Comparison of ENCODE assay signal across 19 cellular contexts in genomic region chr12:49228653-49229052, GRCh38. TPM values are rescaled to one million over a fixed set of nuclear protein-coding genes. Genes with fewer than 3 reads are reported as not detected.
DNase-seq lines count a peak whose midpoint lies in the region; ATAC-seq, FAIRE-seq and TF ChIP-seq lines count a peak whose summit lies in the region.
"Had no signal": no experiment of that assay in that cellular context is flagged by ENCODE, and none has a peak within 500 bp of the region (broad histone marks: within the 10 kb centered on the region; RNA-seq: fewer than 3 reads in every experiment).

No MANE protein-coding gene starts in this region.

- H3K4me2 ChIP-seq in Karpas-422 (ENCODE audit: low read depth, low read length, poor library complexity, severe bottlenecking) = peak overlapping the region; percentile 34
- no peak overlapping the region for H3K4me2 ChIP-seq in K562 (ENCODE audit: insufficient read depth, low read length)
- no peak overlapping the region for H3K4me2 ChIP-seq in mesendoderm (ENCODE audit: low read length)
- H3K4me2 ChIP-seq: BLaER1, PC-9 had no signal

- CTCF ChIA-PET in K562 (lab: Yijun Ruan, JAX; ENCODE audit: low intra/inter-chr PET ratio) = no interaction called here

- no peak overlapping the region for H3K9ac ChIP-seq in Karpas-422 (ENCODE audit: low read length)
- no peak overlapping the region for H3K9ac ChIP-seq in K562 (ENCODE audit: insufficient read depth in 1 of 2, low read depth in 2 of 2, low read length in 2 of 2)
- no peak overlapping the region for H3K9ac ChIP-seq in mesendoderm (ENCODE audit: low read length)
- H3K9ac ChIP-seq: BLaER1, GM23248 had no signal

- H4K20me1 ChIP-seq in Karpas-422 (ENCODE audit: insufficient read depth, low read depth, low read length) (no peaks in the 10 kb centered on the region), K562 (replicated peaks; ENCODE audit: control insufficient read depth, insufficient read depth, low read length) (0 out of 2 replicates have a peak, but pooled peaks cover 2% of the 10 kb centered on the region)
- H4K20me1 ChIP-seq: BLaER1 had no signal

- no peak overlapping the region for H3K56ac ChIP-seq in mesendoderm (ENCODE audit: low read length)

- ATAC-seq in K562 (no peak), GM19328 (IDR thresholded peaks at IDR 0.05; ENCODE audit: unreplicated experiment) (no peak), HG02763 (IDR thresholded peaks at IDR 0.05; ENCODE audit: unreplicated experiment) (no peak)

- DNase-seq in BE2C (no peak), Karpas-422 (no peak), K562 (ENCODE audit: extremely low read depth in 1 of 4, low spot score in 3 of 4) (no peak), mesendoderm (peak; percentile 93), NCI-H2107 treated with DMSO at 0.1 percent for 48 hours (lab: John Stamatoyannopoulos, UW; ENCODE audit: unreplicated experiment) (no peak)
- DNase-seq: CD4-positive, alpha-beta T cell; GM23248; KG1; NCI-H187 treated with DMSO at 0.1 percent for 48 hours; NCI-H2107; NCI-H524 treated with DMSO at 0.1 percent for 48 hours; PC-9; RPMI8226; SHP77; SW 1271 had no signal

- H2BK15ac ChIP-seq in mesendoderm (replicated peaks; ENCODE audit: low read depth) = no peak overlapping the region

- no peak for FAIRE-seq in K562 (lab: Jason Lieb, UNC)

- TF ChIP-seq EP300 in K562 (IDR thresholded peaks at IDR 0.05; ENCODE audit: low read length) = no peak

- H3K4me3 ChIP-seq in BE2C (ENCODE audit: low read depth, low read length) (peak overlapping the region; percentile 41), Karpas-422 (ENCODE audit: low read length) (no peak overlapping the region), K562 (no peak overlapping the region), mesendoderm (ENCODE audit: low read length) (no peak overlapping the region)
- H3K4me3 ChIP-seq: BLaER1, GM23248, HAP-1, PC-9 had no signal

- no TSS peak for BruUV-seq in K562 (replicated peaks; lab: Mats Ljungman, UMichigan)

- no peak overlapping the region for H3K23ac ChIP-seq in mesendoderm (ENCODE audit: low read length)

- intact Hi-C loops in K562 (cut with micrococcal nuclease) = no loop called here

- H2BK5ac ChIP-seq in mesendoderm (ENCODE audit: low read length) = no peak overlapping the region

- H3K9me1 ChIP-seq in K562 (ENCODE audit: control insufficient read depth, insufficient read depth, low read length) = no peaks in the 10 kb centered on the region

- H3K4me1 ChIP-seq in BE2C (peaks cover 41% of the 10 kb centered on the region), Karpas-422 (ENCODE audit: low read length) (peaks cover 13% of the 10 kb centered on the region), K562 (replicated peaks in 1 of 2; ENCODE audit: control insufficient read depth in 2 of 2, insufficient read depth in 2 of 2, low read length in 2 of 2) (peaks cover 10 to 30% of the 10 kb centered on the region in 2 experiments), mesendoderm (ENCODE audit: control insufficient read depth, low read depth, low read length) (peaks cover 4% of the 10 kb centered on the region)

- WGBS in K562 (ENCODE audit: insufficient coverage, low coverage, missing lambda C conversion rate) = 7% methylated on average over 3 of the region's 3 CpGs
- no CpG with 5 or more reads among the region's 3 CpGs for WGBS in mesendoderm (ENCODE audit: extremely low coverage, insufficient coverage, low lambda C conversion rate)

- H2AK5ac ChIP-seq in mesendoderm (ENCODE audit: low read length) = no peak overlapping the region

- no peak overlapping the region for H4K5ac ChIP-seq in mesendoderm (ENCODE audit: low read length)

- no peaks in the 10 kb centered on the region for H3K79me1 ChIP-seq in mesendoderm (ENCODE audit: low read length)

- POLR2A ChIA-PET in K562 (lab: Yijun Ruan, JAX) = no interaction called here

- H3K27me3 ChIP-seq in BE2C (no peaks in the 10 kb centered on the region), Karpas-422 (ENCODE audit: low read length) (no peaks in the 10 kb centered on the region), K562 (ENCODE audit: control insufficient read depth in 2 of 2, insufficient read depth in 2 of 2, low read length in 2 of 2) (no peaks in the 10 kb centered on the region), mesendoderm (ENCODE audit: insufficient read depth, low read length, poor library complexity) (no peaks in the 10 kb centered on the region)
- H3K27me3 ChIP-seq: BLaER1 had no signal

- TF ChIP-seq POLR2A in K562 (conservative IDR thresholded peaks at IDR 0.05) = no peak

- no peaks in the 10 kb centered on the region for H3K36me3 ChIP-seq in BE2C
- H3K36me3 ChIP-seq in Karpas-422 (ENCODE audit: insufficient read depth, low read length) = no peaks in the 10 kb centered on the region
- H3K36me3 ChIP-seq in K562 (ENCODE audit: control insufficient read depth, insufficient read depth, low read length) = no peaks in the 10 kb centered on the region
- H3K36me3 ChIP-seq in mesendoderm (ENCODE audit: control insufficient read depth, insufficient read depth, low read length) = no peaks in the 10 kb centered on the region
- H3K36me3 ChIP-seq: BLaER1, HAP-1 had no signal

- no peak overlapping the region for H4K8ac ChIP-seq in mesendoderm (ENCODE audit: low read depth, low read length)

- H3K79me2 ChIP-seq in Karpas-422 (ENCODE audit: low read length) (no peaks in the 10 kb centered on the region), K562 (ENCODE audit: control insufficient read depth, insufficient read depth, low read length) (no peaks in the 10 kb centered on the region; the same call in 2 of the 3 replicates), mesendoderm (ENCODE audit: control insufficient read depth, insufficient read depth, low read length) (no peaks in the 10 kb centered on the region)

- no peaks in the 10 kb centered on the region for H3K9me2 ChIP-seq in Karpas-422 (replicated peaks; ENCODE audit: insufficient read depth, low read length)

- no peak overlapping the region for H3K4ac ChIP-seq in mesendoderm (ENCODE audit: low read depth, low read length)

- H2BK120ac ChIP-seq in mesendoderm (ENCODE audit: low read depth, low read length) = no peak overlapping the region

- TF ChIP-seq RAD21 in K562 (CRISPR knock-in tag; conservative IDR thresholded peaks at IDR 0.05 in 1 of 2, IDR thresholded peaks at IDR 0.05 in 1 of 2) = no peak

- no peak overlapping the region for H2AFZ ChIP-seq in Karpas-422 (ENCODE audit: low read length)
- H2AFZ ChIP-seq in K562 (ENCODE audit: low read depth, low read length) = no peak overlapping the region
- H2AFZ ChIP-seq: GM23248, PC-9 had no signal

- TF ChIP-seq CTCF in BE2C (IDR thresholded peaks at IDR 0.05; ENCODE audit: low read depth, low read length) (no peak), K562 (IDR thresholded peaks at IDR 0.05 in 2 of 3, conservative IDR thresholded peaks at IDR 0.05 in 1 of 3; ENCODE audit: insufficient read depth in 2 of 3, low read depth in 1 of 3, low read length in 3 of 3) (no peak)

- H3K18ac ChIP-seq in mesendoderm (ENCODE audit: low read length) = no peak overlapping the region

- no peaks in the 10 kb centered on the region for H3K9me3 ChIP-seq in BE2C
- no peaks in the 10 kb centered on the region for H3K9me3 ChIP-seq in Karpas-422 (ENCODE audit: low read length)
- no peaks in the 10 kb centered on the region for H3K9me3 ChIP-seq in K562 (replicated peaks; ENCODE audit: control insufficient read depth, insufficient read depth, low read depth, low read length)
- H3K9me3 ChIP-seq: BLaER1, HAP-1 had no signal

- in situ Hi-C loops in K562 (cut with MboI) = no loop called here

- H3K27ac ChIP-seq in Karpas-422 (ENCODE audit: low read length) (no peak overlapping the region), K562 (ENCODE audit: extremely low read depth, low read depth, low read length) (no peak overlapping the region), mesendoderm (ENCODE audit: low read depth, low read length) (no peak overlapping the region)
- H3K27ac ChIP-seq: BLaER1, GM23248, PC-9 had no signal

RNA-seq across cellular contexts. Expression of gene TUBA1C, which starts 36.2 kb away (rescaled TPM):
- 10.0 TPM for polyA plus RNA-seq in BE2C (2012; ENCODE audit: insufficient read depth, insufficient read length, low read depth)
- 90.0 and 132 TPM in 2 replicates for total RNA-seq in Karpas-422 (2014; rRNA removed; shearing (Covaris generic); ENCODE audit: low replicate concordance)
- 176 and 423 TPM in 2 replicates for total RNA-seq in K562 (2011; cell fraction: chromatin; rRNA removed; ENCODE audit: low replicate concordance)
- total RNA-seq in K562 (2011; cell fraction: nucleolus; rRNA removed) = 383 and 414 TPM in 2 replicates
- 358 and 385 TPM in 2 replicates for total RNA-seq in K562 (2011; cell fraction: nucleoplasm; rRNA removed)
- total RNA-seq in K562 (2014; rRNA removed) = 755 and 1,088 TPM in 2 replicates
- 779 and 914 TPM in 2 replicates for total RNA-seq in K562 (2014; rRNA removed; fragmentation: Illumina TruSeq; extraction: Trizol)
- 912 and 926 TPM in 2 replicates for total RNA-seq in K562 (2015; rRNA removed; fragmentation: Illumina TruSeq; extraction: Trizol)
- total RNA-seq in K562 (2021) = 839 and 845 TPM in 2 replicates
- polyA plus RNA-seq in K562 (2011; rRNA removed) = 2,698 and 3,950 TPM in 2 replicates
- polyA plus RNA-seq in K562 (2011; cell fraction: cytosol; rRNA removed) = 6,167 and 6,224 TPM in 2 replicates
- 965 and 1,239 TPM in 2 replicates for polyA plus RNA-seq in K562 (2011; cell fraction: nucleus; rRNA removed)
- 1,132 and 1,153 TPM in 2 replicates for polyA plus RNA-seq in K562 (2012)
- polyA plus RNA-seq in K562 (2014; fragmentation: Illumina TruSeq; extraction: Trizol) = 2,770 and 3,012 TPM in 2 replicates
- polyA plus RNA-seq in K562 (2014; fragmentation: Nextera tagmentation; extraction: Ambion mirVana) = 1,000 to 10,000 TPM in 1 of 2 experiments, 100 to 1,000 TPM in 1; 776 to 1,185 TPM
- polyA plus RNA-seq in K562 (2014; rRNA removed) = 1,517 and 1,660 TPM in 2 replicates
- polyA minus RNA-seq in K562 (2011; rRNA and poly(A)+ RNA removed) = 2,193 and 2,971 TPM in 2 replicates
- 751 and 929 TPM in 2 replicates for polyA minus RNA-seq in K562 (2011; cell fraction: cytosol; rRNA and poly(A)+ RNA removed)
- polyA minus RNA-seq in K562 (2011; cell fraction: nucleus; rRNA and poly(A)+ RNA removed) = 192 and 360 TPM in 2 replicates
- 1,199 TPM for polyA plus RNA-seq in mesendoderm (2013, experiment 1 of 2)
- polyA plus RNA-seq in mesendoderm (2013, experiment 2 of 2) = 1,164 TPM

RNA-seq across cellular contexts. Expression of gene TUBA1A, which starts 39.8 kb away (rescaled TPM):
- polyA plus RNA-seq in BE2C (2012; ENCODE audit: insufficient read depth, insufficient read length, low read depth) = 1,431 TPM
- total RNA-seq in Karpas-422 (2014; rRNA removed; shearing (Covaris generic); ENCODE audit: low replicate concordance) = 126 and 139 TPM in 2 replicates
- 9.3 and 22.8 TPM in 2 replicates for total RNA-seq in K562 (2011; cell fraction: chromatin; rRNA removed; ENCODE audit: low replicate concordance)
- 15.7 and 17.7 TPM in 2 replicates for total RNA-seq in K562 (2011; cell fraction: nucleolus; rRNA removed)
- total RNA-seq in K562 (2011; cell fraction: nucleoplasm; rRNA removed) = 10.5 and 14.7 TPM in 2 replicates
- 9.6 and 10.2 TPM in 2 replicates for total RNA-seq in K562 (2014; rRNA removed)
- 7.1 and 7.4 TPM in 2 replicates for total RNA-seq in K562 (2014; rRNA removed; fragmentation: Illumina TruSeq; extraction: Trizol)
- total RNA-seq in K562 (2015; rRNA removed; fragmentation: Illumina TruSeq; extraction: Trizol) = 11.5 and 11.9 TPM in 2 replicates
- 7.7 and 8.6 TPM in 2 replicates for total RNA-seq in K562 (2021)
- 45.1 and 161 TPM in 2 replicates for polyA plus RNA-seq in K562 (2011; rRNA removed)
- polyA plus RNA-seq in K562 (2011; cell fraction: cytosol; rRNA removed) = 70.9 and 239 TPM in 2 replicates
- 21.0 and 76.7 TPM in 2 replicates for polyA plus RNA-seq in K562 (2011; cell fraction: nucleus; rRNA removed)
- polyA plus RNA-seq in K562 (2012) = 27.7 and 59.0 TPM in 2 replicates
- 16.3 and 18.8 TPM in 2 replicates for polyA plus RNA-seq in K562 (2014; fragmentation: Illumina TruSeq; extraction: Trizol)
- polyA plus RNA-seq in K562 (2014; fragmentation: Nextera tagmentation; extraction: Ambion mirVana) = 10 to 100 TPM; 23.7 to 24.2 TPM
- polyA plus RNA-seq in K562 (2014; rRNA removed) = 11.7 and 13.9 TPM in 2 replicates
- polyA minus RNA-seq in K562 (2011; rRNA and poly(A)+ RNA removed) = 35.5 and 78.6 TPM in 2 replicates
- 12.4 and 33.4 TPM in 2 replicates for polyA minus RNA-seq in K562 (2011; cell fraction: cytosol; rRNA and poly(A)+ RNA removed)
- 6.2 and 22.2 TPM in 2 replicates for polyA minus RNA-seq in K562 (2011; cell fraction: nucleus; rRNA and poly(A)+ RNA removed)
- 326 TPM for polyA plus RNA-seq in mesendoderm (2013, experiment 1 of 2)
- 332 TPM for polyA plus RNA-seq in mesendoderm (2013, experiment 2 of 2)
